14 cellular contexts compared by ENCODE assay signal in genomic region chr2:212958757-212959295, GRCh38.
A peak's percentile ranks its signal among the peaks of the same experiment; 100 is the strongest.
DNase-seq lines count a peak whose midpoint lies in the region; ATAC-seq and TF ChIP-seq lines count a peak whose summit lies in the region.
"Had no signal": no experiment of that assay in that cellular context is flagged by ENCODE, and none has a peak within 500 bp of the region (broad histone marks: within the 10 kb centered on the region; RNA-seq: fewer than 3 reads in every experiment).

No MANE protein-coding gene starts in this region.

- TF ChIP-seq CTCF in psoas muscle (IDR thresholded peaks at IDR 0.05), result no peak

- in situ Hi-C loops in SK-MEL-5 (cut with HindIII; ENCODE audit: low pct_unique_long_range_greater_than_20kb, low sequenced_read_pairs), result no loop called here

- H3K27me3 ChIP-seq in psoas muscle (ENCODE audit: insufficient read depth in 3 of 3, low read length in 2 of 3) (no peaks in the 10 kb centered on the region), SJCRH30 (no peaks in the 10 kb centered on the region)
- H3K27me3 ChIP-seq: thyroid gland had no signal

- no peaks in the 10 kb centered on the region for H3K9me3 ChIP-seq in psoas muscle
- no peaks in the 10 kb centered on the region for H3K9me3 ChIP-seq in SJCRH30 (replicated peaks)
- H3K9me3 ChIP-seq: thyroid gland had no signal

- peak; percentile 71 for DNase-seq in EH (ENCODE audit: low read depth)
- peak; percentile 10 for DNase-seq in SK-MEL-5 (ENCODE audit: low read depth, low spot score)
- peak; percentile 3 for DNase-seq in central memory CD4-positive, alpha-beta T cell
- DNase-seq in psoas muscle, result no peak
- DNase-seq in SJCRH30, result no peak
- DNase-seq in SIG-M5 treated with dmso at 0.1 percent for 504 hours (lab: John Stamatoyannopoulos, UW; ENCODE audit: unreplicated experiment), result no peak
- no peak for DNase-seq in OCI-M2 (lab: John Stamatoyannopoulos, UW; ENCODE audit: unreplicated experiment)
- no peak for DNase-seq in amniotic stem cell (lab: John Stamatoyannopoulos, UW)
- DNase-seq: Calu3; NCI-H1436; stimulated activated CD4-positive, alpha-beta T cell treated with anti-CD3 and anti-CD28 coated beads, Interleukin-4, amount 100 ng/mL, for 24 hours; T-helper 9 cell; thyroid gland had no signal

- 67 to 77% (median 75%) methylated on average over 7 of the region's 7 CpGs for WGBS in psoas muscle, 3 donors

- peaks cover 30% of the 10 kb centered on the region for H3K4me1 ChIP-seq in psoas muscle
- no peaks in the 10 kb centered on the region for H3K4me1 ChIP-seq in SJCRH30

- ATAC-seq in psoas muscle, result peak in 1 of 4 donors; percentile 36

- intact Hi-C loops in psoas muscle (cut with DNase I), result no loop called here

- H3K27ac ChIP-seq in psoas muscle, result peak overlapping the region; percentile 63
- H3K27ac ChIP-seq in SJCRH30, result no peak overlapping the region
- H3K27ac ChIP-seq: parathyroid adenoma had no signal

- H3K4me3 ChIP-seq in psoas muscle (no peak overlapping the region), SJCRH30 (no peak overlapping the region)
- H3K4me3 ChIP-seq: thyroid gland had no signal

- H3K36me3 ChIP-seq in psoas muscle (ENCODE audit: insufficient read depth in 1 of 2, low read depth in 1 of 2), result no peaks in the 10 kb centered on the region
- H3K36me3 ChIP-seq in SJCRH30, result no peaks in the 10 kb centered on the region
- H3K36me3 ChIP-seq: thyroid gland had no signal

Comparison
In these comparisons a context has a peak if more than half of its experiments do, and no peak if none do; other contexts are left out.
1. DNase-seq: peak in EH (single experiment), SK-MEL-5 (single experiment) and central memory CD4-positive, alpha-beta T cell (single experiment); none in psoas muscle (0 of 2), SJCRH30 (0 of 2), SIG-M5 treated with dmso at 0.1 percent for 504 hours (single experiment), OCI-M2 (single experiment) and amniotic stem cell (single experiment).